In genomic region chr2:174487536-174488162, GRCh38 we compare ENCODE assay signal across 8 cellular contexts. TPM values are rescaled to one million over a fixed set of nuclear protein-coding genes. Genes with fewer than 3 reads are reported as not detected.
DNase-seq lines count a peak whose midpoint lies in the region; ATAC-seq and TF ChIP-seq lines count a peak whose summit lies in the region.

No MANE protein-coding gene starts in this region.

- H3K27me3 ChIP-seq in SJSA1 (replicated peaks) = no peaks in the 10 kb centered on the region
- H3K27me3 ChIP-seq in gastroesophageal sphincter = no peaks in the 10 kb centered on the region
- peaks cover 4% of the 10 kb centered on the region for H3K27me3 ChIP-seq in skeletal muscle satellite cell (ENCODE audit: control insufficient read depth, insufficient read depth, low read length)

- H3K27ac ChIP-seq in SJSA1 (peak overlapping the region; percentile 78), gastroesophageal sphincter (peak overlapping the region; percentile 44 to 95 (median 87))

- H3K9me3 ChIP-seq in SJSA1 (replicated peaks) (0 out of 2 replicates have a peak, but pooled peaks cover 2% of the 10 kb centered on the region), gastroesophageal sphincter (no peaks in the 10 kb centered on the region), skeletal muscle satellite cell (replicated peaks; ENCODE audit: low read length) (no peaks in the 10 kb centered on the region)

- peak overlapping the region; percentile 90 for H3K4me3 ChIP-seq in SJSA1
- H3K4me3 ChIP-seq in gastroesophageal sphincter = peak overlapping the region; percentile 58 to 85
- H3K4me3 ChIP-seq in skeletal muscle satellite cell (ENCODE audit: low read length) = peak overlapping the region; percentile 81

- TF ChIP-seq POLR2A in gastroesophageal sphincter (IDR thresholded peaks at IDR 0.05) = no peak

- no peaks in the 10 kb centered on the region; the same call in 1 of the 2 replicates for H3K36me3 ChIP-seq in SJSA1
- H3K36me3 ChIP-seq in gastroesophageal sphincter = no peaks in the 10 kb centered on the region
- no peaks in the 10 kb centered on the region for H3K36me3 ChIP-seq in skeletal muscle satellite cell (ENCODE audit: insufficient read depth, low read length)

- peak overlapping the region; percentile 83 for H3K9ac ChIP-seq in skeletal muscle satellite cell (ENCODE audit: low read depth, low read length)

- ATAC-seq in activated T-cell treated with anti-CD3 and anti-CD28 coated beads, Interleukin-2, amount 50 U/mL, for 72 hours (replicated peaks in 1 of 2) = peak in 1 of 2 donors; percentile 3
- no peak for ATAC-seq in gastroesophageal sphincter
- no peak for ATAC-seq in HG03442 (IDR thresholded peaks at IDR 0.05; ENCODE audit: unreplicated experiment)

- H3K9me3 Mint-ChIP-seq in activated T-cell treated with anti-CD3 and anti-CD28 coated beads, Interleukin-2, amount 50 U/mL, for 72 hours = peaks cover 0 to 3% of the 10 kb centered on the region in 2 donors

- H3K27me3 Mint-ChIP-seq in activated T-cell treated with anti-CD3 and anti-CD28 coated beads, Interleukin-2, amount 50 U/mL, for 72 hours (ENCODE audit: low read depth) = no peaks in the 10 kb centered on the region

- H3K4me1 ChIP-seq in SJSA1 (replicated peaks) (peaks cover 9% of the 10 kb centered on the region), gastroesophageal sphincter (peaks cover 0 to 29% (median 0%) of the 10 kb centered on the region in 3 donors), skeletal muscle satellite cell (ENCODE audit: control insufficient read depth, insufficient read depth, low read length) (peaks cover 8% of the 10 kb centered on the region)

- no peak for DNase-seq in activated T-cell treated with anti-CD3 and anti-CD28 coated beads, Interleukin-2, amount 50 U/mL, for 72 hours
- no peak for DNase-seq in activated T-cell treated with anti-CD3 and anti-CD28 coated beads, Interleukin-2, amount 50 U/mL, for 48 hours
- no peak for DNase-seq in SJSA1 (ENCODE audit: low read depth in 1 of 2, low spot score in 2 of 2)
- no peak for DNase-seq in D341Med (ENCODE audit: low spot score)
- DNase-seq in NCI-H1048 (lab: John Stamatoyannopoulos, UW) = no peak

- no peak for TF ChIP-seq EP300 in gastroesophageal sphincter (IDR thresholded peaks at IDR 0.05)

- WGBS in gastroesophageal sphincter (ENCODE audit: low coverage in 1 of 2), 2 donors = 67 to 69% methylated on average over 6 to 12 of the region's 12 CpGs

- peak overlapping the region; percentile 97 for H3K27ac Mint-ChIP-seq in activated T-cell treated with anti-CD3 and anti-CD28 coated beads, Interleukin-2, amount 50 U/mL, for 72 hours

- peak overlapping the region; percentile 88 for H3K4me2 ChIP-seq in skeletal muscle satellite cell (ENCODE audit: low read length)

- H3K4me1 Mint-ChIP-seq in activated T-cell treated with anti-CD3 and anti-CD28 coated beads, Interleukin-2, amount 50 U/mL, for 72 hours (ENCODE audit: low read depth) = peaks cover 66% of the 10 kb centered on the region

- H3K36me3 Mint-ChIP-seq in activated T-cell treated with anti-CD3 and anti-CD28 coated beads, Interleukin-2, amount 50 U/mL, for 72 hours (ENCODE audit: insufficient read depth in 2 of 2) = peaks cover 6 to 8% of the 10 kb centered on the region in 2 donors

- H3K4me3 Mint-ChIP-seq in activated T-cell treated with anti-CD3 and anti-CD28 coated beads, Interleukin-2, amount 50 U/mL, for 72 hours = peak overlapping the region; percentile 93 to 97

- no peak for TF ChIP-seq CTCF in gastroesophageal sphincter (IDR thresholded peaks at IDR 0.05)

RNA-seq across cellular contexts. Expression of gene GPR155, which starts 0.8 kb away (rescaled TPM):
- total RNA-seq in activated T-cell treated with anti-CD3 and anti-CD28 coated beads, Interleukin-2, amount 50 U/mL, for 72 hours = 10 to 100 TPM; 12.6 to 13.5 TPM
- 3.4 and 4.9 TPM in 2 replicates for total RNA-seq in SJSA1 (2014; rRNA removed; shearing (Covaris generic))
- 10 to 100 TPM; 18.0 to 45.9 (median 32.2) TPM for total RNA-seq in gastroesophageal sphincter
- total RNA-seq in skeletal muscle satellite cell (2012; rRNA removed) = 3.3 and 4.6 TPM in 2 replicates
